ENCODE assay signal across 25 cellular contexts in the genomic region with DNA sequence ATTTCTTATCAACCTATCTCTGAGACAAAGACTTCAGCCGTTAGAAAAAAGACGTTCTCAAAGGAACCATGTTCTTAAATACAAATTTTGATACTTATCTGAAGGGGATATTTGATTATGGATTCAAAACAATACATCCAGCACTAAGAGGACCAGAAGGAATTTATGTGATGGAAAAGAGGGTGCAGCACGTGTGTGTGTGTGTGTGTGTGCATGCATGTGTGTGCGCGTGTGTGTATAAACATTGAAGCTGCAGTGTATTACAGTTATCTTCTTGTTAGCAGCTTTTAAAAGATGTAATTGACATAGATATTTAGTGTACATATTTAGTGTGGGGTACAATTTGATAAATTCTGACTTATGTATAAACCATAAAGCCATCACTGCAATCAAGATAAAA.
"Had no signal": no experiment of that assay in that cellular context is flagged by ENCODE, and none has a peak within 500 bp of the region (broad histone marks: within the 10 kb centered on the region; RNA-seq: fewer than 3 reads in every experiment).

No MANE protein-coding gene starts in this region.

- H3K4me3 Mint-ChIP-seq: activated CD4-positive, alpha-beta memory T cell treated with anti-CD3 and anti-CD28 coated beads, Interleukin-2, amount 10 ng/mL, durations not matched to agents 7 days and 5 days; activated CD4-positive, alpha-beta T cell treated with anti-CD3 and anti-CD28 coated beads, Interleukin-2, amount 10 ng/mL, durations not matched to agents 24 days and 14 days; activated T-cell treated with anti-CD3 and anti-CD28 coated beads, Interleukin-2, amount 50 U/mL, for 24 hours; activated T-helper 17 cell treated with anti-CD3 and anti-CD28 coated beads, Interleukin-2, amount 50 U/mL, for 72 hours; central memory CD8-positive, alpha-beta T cell; naive B cell; nephron progenitor cell; stimulated activated memory B cell treated with anti-CD40 and anti-IgM and Interleukin-4, amounts not matched to agents 10 μg/mL and 1 μg/mL and 100 μg/mL, for 72 hours; stimulated activated naive CD8-positive, alpha-beta T cell treated with anti-CD3 and anti-CD28 coated beads, Interleukin-15, amount 100 ng/mL, for 72 hours; type B pancreatic cell had no signal

- H3K27ac Mint-ChIP-seq: activated CD4-positive, alpha-beta memory T cell treated with anti-CD3 and anti-CD28 coated beads, Interleukin-2, amount 10 ng/mL, durations not matched to agents 7 days and 5 days; activated CD4-positive, alpha-beta T cell treated with anti-CD3 and anti-CD28 coated beads, Interleukin-2, amount 10 ng/mL, durations not matched to agents 24 days and 14 days; activated T-cell treated with anti-CD3 and anti-CD28 coated beads, Interleukin-2, amount 50 U/mL, for 24 hours; activated T-helper 17 cell treated with anti-CD3 and anti-CD28 coated beads, Interleukin-2, amount 50 U/mL, for 72 hours; naive B cell; nephron progenitor cell; progenitor cell of endocrine pancreas; stimulated activated memory B cell treated with anti-CD40 and anti-IgM and Interleukin-4, amounts not matched to agents 10 μg/mL and 1 μg/mL and 100 μg/mL, for 72 hours; stimulated activated naive CD8-positive, alpha-beta T cell treated with anti-CD3 and anti-CD28 coated beads, Interleukin-15, amount 100 ng/mL, for 72 hours; type B pancreatic cell had no signal

- H3K9me3 Mint-ChIP-seq: activated CD4-positive, alpha-beta memory T cell treated with anti-CD3 and anti-CD28 coated beads, Interleukin-2, amount 10 ng/mL, durations not matched to agents 7 days and 5 days; activated CD4-positive, alpha-beta T cell treated with anti-CD3 and anti-CD28 coated beads, Interleukin-2, amount 10 ng/mL, durations not matched to agents 24 days and 14 days; activated T-cell treated with anti-CD3 and anti-CD28 coated beads, Interleukin-2, amount 50 U/mL, for 24 hours; activated T-helper 17 cell treated with anti-CD3 and anti-CD28 coated beads, Interleukin-2, amount 50 U/mL, for 72 hours; central memory CD8-positive, alpha-beta T cell; naive B cell; nephron progenitor cell; stimulated activated memory B cell treated with anti-CD40 and anti-IgM and Interleukin-4, amounts not matched to agents 10 μg/mL and 1 μg/mL and 100 μg/mL, for 72 hours; stimulated activated naive CD8-positive, alpha-beta T cell treated with anti-CD3 and anti-CD28 coated beads, Interleukin-15, amount 100 ng/mL, for 72 hours; type B pancreatic cell had no signal

- H3K36me3 Mint-ChIP-seq: naive B cell; stimulated activated memory B cell treated with anti-CD40 and anti-IgM and Interleukin-4, amounts not matched to agents 10 μg/mL and 1 μg/mL and 100 μg/mL, for 72 hours; type B pancreatic cell had no signal

- DNase-seq: activated CD4-positive, alpha-beta memory T cell treated with anti-CD3 and anti-CD28 coated beads, Interleukin-2, amount 10 ng/mL, durations not matched to agents 7 days and 5 days; activated CD4-positive, alpha-beta T cell treated with anti-CD3 and anti-CD28 coated beads, Interleukin-2, amount 10 ng/mL, durations not matched to agents 24 days and 14 days; activated CD4-positive, CD25-positive, alpha-beta regulatory T cell treated with anti-CD3 and anti-CD28 coated beads, Interleukin-2, amount 50 U/mL, for 72 hours; activated CD8-positive, alpha-beta memory T cell treated with anti-CD3 and anti-CD28 coated beads, Interleukin-2, amount 50 U/mL, for 48 hours; activated gamma-delta T cell treated with Interleukin-2 at 50 U/mL for 16 hours; activated naive CD4-positive, alpha-beta T cell treated with anti-CD3 and anti-CD28 coated beads, Interleukin-2, amount 50 U/mL, for 16 hours; activated T-cell treated with anti-CD3 and anti-CD28 coated beads, Interleukin-2, amount 50 U/mL, for 24 hours; effector CD8-positive, alpha-beta T cell; islet precursor cell; left ventricle myocardium superior; naive B cell; nephron progenitor cell; ovary; sigmoid colon; small intestine; stimulated activated CD4-positive, alpha-beta T cell treated with anti-CD3 and anti-CD28 coated beads, Interleukin-4, amount 100 ng/mL, for 4 hours; stimulated activated CD8-positive, alpha-beta memory T cell treated with anti-CD3 and anti-CD28 coated beads, Interleukin-4, amount 100 ng/mL, for 48 hours; stimulated activated naive CD8-positive, alpha-beta T cell treated with anti-CD3 and anti-CD28 coated beads, Interleukin-15, amount 100 ng/mL, for 72 hours; substantia nigra; uterus had no signal

- ATAC-seq: activated T-helper 17 cell treated with anti-CD3 and anti-CD28 coated beads, Interleukin-2, amount 50 U/mL, for 72 hours; left ventricle myocardium superior; stimulated activated memory B cell treated with anti-CD40 and anti-IgM and Interleukin-4, amounts not matched to agents 10 μg/mL and 1 μg/mL and 100 μg/mL, for 72 hours; stimulated activated naive CD8-positive, alpha-beta T cell treated with anti-CD3 and anti-CD28 coated beads, Interleukin-15, amount 100 ng/mL, for 72 hours had no signal

- H3K27ac ChIP-seq: ovary, sigmoid colon, uterus had no signal

- H3K27me3 Mint-ChIP-seq: activated CD4-positive, alpha-beta memory T cell treated with anti-CD3 and anti-CD28 coated beads, Interleukin-2, amount 10 ng/mL, durations not matched to agents 7 days and 5 days; activated T-cell treated with anti-CD3 and anti-CD28 coated beads, Interleukin-2, amount 50 U/mL, for 24 hours; central memory CD8-positive, alpha-beta T cell; progenitor cell of endocrine pancreas; stimulated activated memory B cell treated with anti-CD40 and anti-IgM and Interleukin-4, amounts not matched to agents 10 μg/mL and 1 μg/mL and 100 μg/mL, for 72 hours had no signal

- H3K4me3 ChIP-seq: ovary, sigmoid colon, uterus had no signal

- H3K4me1 ChIP-seq: sigmoid colon, uterus had no signal

- H3K36me3 ChIP-seq: ovary, sigmoid colon, uterus had no signal

- H3K9me3 ChIP-seq: ovary, sigmoid colon, uterus had no signal

- H3K4me1 Mint-ChIP-seq: activated CD4-positive, alpha-beta memory T cell treated with anti-CD3 and anti-CD28 coated beads, Interleukin-2, amount 10 ng/mL, durations not matched to agents 7 days and 5 days; activated CD4-positive, alpha-beta T cell treated with anti-CD3 and anti-CD28 coated beads, Interleukin-2, amount 10 ng/mL, durations not matched to agents 24 days and 14 days; activated T-helper 17 cell treated with anti-CD3 and anti-CD28 coated beads, Interleukin-2, amount 50 U/mL, for 72 hours; central memory CD8-positive, alpha-beta T cell; naive B cell; nephron progenitor cell; stimulated activated memory B cell treated with anti-CD40 and anti-IgM and Interleukin-4, amounts not matched to agents 10 μg/mL and 1 μg/mL and 100 μg/mL, for 72 hours; stimulated activated naive CD8-positive, alpha-beta T cell treated with anti-CD3 and anti-CD28 coated beads, Interleukin-15, amount 100 ng/mL, for 72 hours had no signal
